Comparison of ENCODE assay signal across 7 cellular contexts in the genomic region with DNA sequence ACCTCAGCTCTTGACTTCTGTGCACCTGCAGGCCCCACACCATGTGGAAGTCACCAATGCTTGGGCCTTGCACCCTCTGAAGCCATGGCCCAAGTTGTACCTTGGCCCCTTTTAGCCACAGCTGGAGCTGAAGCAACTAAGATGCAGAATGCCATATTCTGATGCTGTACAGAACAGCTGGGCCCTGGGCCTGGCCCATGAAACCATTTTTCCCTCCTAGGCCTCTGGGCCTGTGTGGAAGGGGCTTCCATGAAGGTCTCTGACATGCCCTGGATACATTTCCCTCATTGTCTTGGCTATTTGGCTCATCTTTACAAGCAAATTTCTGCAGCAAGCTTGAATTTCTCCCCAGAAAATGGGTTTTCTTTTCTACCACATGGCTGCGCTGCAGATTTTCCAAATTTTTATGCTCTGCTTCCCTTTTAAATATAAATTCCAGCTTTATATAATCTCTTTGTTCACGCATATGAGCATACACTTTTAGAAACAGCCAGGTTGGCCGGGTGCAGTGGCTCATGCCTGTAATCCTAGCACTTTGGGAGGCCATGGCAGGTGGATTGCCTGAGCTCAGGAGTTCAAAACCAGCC. TPM values are rescaled to one million over a fixed set of nuclear protein-coding genes. Genes with fewer than 3 reads are reported as not detected.
A peak's percentile ranks its signal among the peaks of the same experiment; 100 is the strongest.
DNase-seq lines count a peak whose midpoint lies in the region; ATAC-seq and TF ChIP-seq lines count a peak whose summit lies in the region.
"Not testable (repeated sequence)": the region's sequence is repeated elsewhere in the genome, so short reads cannot be mapped to it uniquely, and the experiment has no call there.

No MANE protein-coding gene starts in this region.

- not testable (repeated sequence) for H3K9me1 ChIP-seq in IMR-90 (ENCODE audit: insufficient read depth, low read length)

- intact Hi-C loops in IMR-90 (cut with micrococcal nuclease) = loop anchor here (1.0 kb wide), 1 partner anchor 206 kb away; no protein-coding TSS in a partner anchor
- intact Hi-C loops in Panc1 (cut with micrococcal nuclease; ENCODE audit: unreplicated experiment); dorsolateral prefrontal cortex (cut with DNase I): not testable (repeated sequence)

- not testable (repeated sequence) for H2BK120ac ChIP-seq in IMR-90 (ENCODE audit: low read depth, low read length)

- not testable (repeated sequence) for H3K9me3 Mint-ChIP-seq in osteocyte (ENCODE audit: unreplicated experiment)

- not testable (repeated sequence) for H3K79me1 ChIP-seq in IMR-90 (ENCODE audit: low read depth in 1 of 2, low read length in 2 of 2)

- H4K20me1 ChIP-seq in IMR-90 (ENCODE audit: insufficient read depth, low read length) = not testable (repeated sequence)

- BruUV-seq in IMR-90 (replicated peaks; lab: Mats Ljungman, UMichigan); Panc1 (replicated peaks; lab: Mats Ljungman, UMichigan): not testable (repeated sequence)

- in situ Hi-C loops in IMR-90 (cut with MboI; ENCODE audit: low sequenced_read_pairs) = loop anchor here (10.0 kb wide), 3 partner anchors 200 to 710 kb away; no protein-coding TSS in a partner anchor
- in situ Hi-C loops in Panc1 (cut with HindIII; ENCODE audit: low pct_unique_long_range_greater_than_20kb, low sequenced_read_pairs) = not testable (repeated sequence)

- not testable (repeated sequence) for H3K23ac ChIP-seq in IMR-90 (ENCODE audit: low read depth, low read length)

- not testable (repeated sequence) for H3K4me3 ChIP-seq in BE2C (ENCODE audit: low read depth, low read length); IMR-90 (ENCODE audit: insufficient read depth, low read depth, low read length); Panc1 (ENCODE audit: low read depth in 2 of 2, low read length in 2 of 2); dorsolateral prefrontal cortex; cardiac muscle cell

- not testable (repeated sequence) for H3K36me3 ChIP-seq in BE2C; IMR-90 (ENCODE audit: control insufficient read depth, insufficient read depth, low read length); Panc1 (ENCODE audit: control insufficient read depth, insufficient read depth, low read length); cardiac muscle cell

- H4K5ac ChIP-seq in IMR-90 (ENCODE audit: low read depth, low read length) = not testable (repeated sequence)

- H3K36me3 Mint-ChIP-seq in osteocyte (ENCODE audit: unreplicated experiment) = not testable (repeated sequence)

- H3K4me2 ChIP-seq in IMR-90 (ENCODE audit: low read depth, low read length) = not testable (repeated sequence)

- H4K8ac ChIP-seq in IMR-90 (ENCODE audit: low read depth in 2 of 2, low read length in 2 of 2) = not testable (repeated sequence)

- H3K14ac ChIP-seq in IMR-90 (replicated peaks; ENCODE audit: low read depth, low read length) = not testable (repeated sequence)

- H2AFZ ChIP-seq in IMR-90 (replicated peaks; ENCODE audit: low read length, poor library complexity) = not testable (repeated sequence)

- H3K4me1 Mint-ChIP-seq in osteocyte (ENCODE audit: unreplicated experiment) = not testable (repeated sequence)

- not testable (repeated sequence) for H2BK15ac ChIP-seq in IMR-90 (ENCODE audit: low read depth, low read length)

- 0 out of 2 replicates have a peak, but pooled peaks have one; percentile 25 for ATAC-seq in IMR-90 (ENCODE audit: low read depth)
- not testable (repeated sequence) for ATAC-seq in Panc1

- not testable (repeated sequence) for H4K91ac ChIP-seq in IMR-90 (ENCODE audit: insufficient read depth, low read depth, low read length)

- POLR2A ChIA-PET in IMR-90 (lab: Charles Lee; ENCODE audit: unreplicated experiment) = not testable (repeated sequence)
- POLR2A ChIA-PET in Panc1 (lab: Charles Lee) = interaction anchor here (0.6 to 0.7 kb wide), 3 partner anchors 56 to 215 kb away, joined by 3 to 15 read pairs (median 4); no protein-coding TSS in a partner anchor

- H2AK5ac ChIP-seq in IMR-90 (ENCODE audit: low read depth, low read length) = not testable (repeated sequence)

- H3K18ac ChIP-seq in IMR-90 (ENCODE audit: low read depth, low read length) = not testable (repeated sequence)

- H3K9ac ChIP-seq in IMR-90 (ENCODE audit: low read depth, low read length) = not testable (repeated sequence)

- H3K27ac ChIP-seq in IMR-90 (ENCODE audit: insufficient read depth, low read length); Panc1 (ENCODE audit: low read length); dorsolateral prefrontal cortex; cardiac muscle cell: not testable (repeated sequence)

- H2BK20ac ChIP-seq in IMR-90 (ENCODE audit: low read depth, low read length) = not testable (repeated sequence)

- H3K27me3 ChIP-seq in BE2C; Panc1 (ENCODE audit: control insufficient read depth, insufficient read depth, low read length); dorsolateral prefrontal cortex: not testable (repeated sequence)
- H3K27me3 ChIP-seq in IMR-90 (ENCODE audit: control insufficient read depth, insufficient read depth, low read length) (peaks cover 51% of the 10 kb centered on the region), cardiac muscle cell (peaks cover 21% of the 10 kb centered on the region)

- not testable (repeated sequence) for H3K56ac ChIP-seq in IMR-90 (ENCODE audit: extremely low read depth, insufficient read depth, low read length)

- H3K4me1 ChIP-seq in BE2C; IMR-90 (ENCODE audit: control insufficient read depth, insufficient read depth, low read length); Panc1 (ENCODE audit: control insufficient read depth, insufficient read depth, low read length); cardiac muscle cell (ENCODE audit: low read depth): not testable (repeated sequence)

- not testable (repeated sequence) for H2AK9ac ChIP-seq in IMR-90 (replicated peaks; ENCODE audit: low read depth, low read length, poor library complexity)

- not testable (repeated sequence) for H3K9me3 ChIP-seq in BE2C; IMR-90 (ENCODE audit: control insufficient read depth, insufficient read depth, low read length); Panc1 (ENCODE audit: control insufficient read depth, insufficient read depth, low read depth, low read length); cardiac muscle cell (ENCODE audit: low read depth)

- not testable (repeated sequence) for H3K4me3 Mint-ChIP-seq in osteocyte (ENCODE audit: unreplicated experiment)

- not testable (repeated sequence) for H2BK5ac ChIP-seq in IMR-90 (ENCODE audit: low read depth, low read length, poor library complexity, severe bottlenecking)

- not testable (repeated sequence) for H3K4ac ChIP-seq in IMR-90 (ENCODE audit: low read depth, low read length)

- TF ChIP-seq CTCF in BE2C (IDR thresholded peaks at IDR 0.05; ENCODE audit: low read depth, low read length) (peak; percentile 19; the same call in 1 of the 2 replicates), IMR-90 (conservative IDR thresholded peaks at IDR 0.05; ENCODE audit: low read depth, low read length) (peak; percentile 47), Panc1 (IDR thresholded peaks at IDR 0.05) (peak; percentile 56), dorsolateral prefrontal cortex (IDR thresholded peaks at IDR 0.05 in 54 of 56, conservative IDR thresholded peaks at IDR 0.05 in 2 of 56; ENCODE audit: low read depth in 1 of 56, partially characterized antibody in 56 of 56) (peak in 31 of 56 donors; percentile 7 to 42 (median 24)), cardiac muscle cell (IDR thresholded peaks at IDR 0.05; ENCODE audit: low read depth, low read length) (peak; percentile 47), osteocyte (IDR thresholded peaks at IDR 0.05) (peak; percentile 46)

- peaks cover 58% of the 10 kb centered on the region for H3K27me3 Mint-ChIP-seq in osteocyte (ENCODE audit: unreplicated experiment)

- CTCF ChIA-PET in IMR-90 (lab: Yijun Ruan, JAX) = interaction anchor here (0.6 to 3.3 kb wide), 8 partner anchors 11 to 710 kb away, joined by 3 to 11 read pairs (median 6); no protein-coding TSS in a partner anchor
- CTCF ChIA-PET in Panc1 (lab: Charles Lee) = interaction anchor here (0.5 to 1.2 kb wide), 8 partner anchors 75 to 545 kb away, joined by 3 to 9 read pairs (median 5); no protein-coding TSS in a partner anchor

- dilution Hi-C loops in IMR-90 (cut with HindIII; ENCODE audit: low sequenced_read_pairs, unreplicated experiment) = not testable (repeated sequence)

- WGBS in IMR-90 (ENCODE audit: extremely low coverage in 2 of 2, insufficient read length in 1 of 2), 2 experiments = 100% methylated on average over 1 of the region's 3 CpGs; no CpG with 5 or more reads in 1 of the 2 experiments

- H3K27ac Mint-ChIP-seq in osteocyte (ENCODE audit: unreplicated experiment) = not testable (repeated sequence)

- DNase-seq in BE2C; Panc1 (ENCODE audit: low read depth, low spot score): not testable (repeated sequence)
- DNase-seq in IMR-90 = peak; percentile 10
- DNase-seq in activated T-cell treated with anti-CD3 and anti-CD28 coated beads, Interleukin-2, amount 50 U/mL, for 1 hour = peak; percentile 7
- DNase-seq in dorsolateral prefrontal cortex = peak in 1 of 10 donors; percentile 14
- DNase-seq in cardiac muscle cell (ENCODE audit: low read depth in 1 of 2, low spot score in 1 of 2) = peak in 1 of 2 donors; percentile 49
- peak; percentile 46 for DNase-seq in osteocyte (ENCODE audit: extremely low spot score, unreplicated experiment)

- peak; percentile 40 for TF ChIP-seq RAD21 in IMR-90 (IDR thresholded peaks at IDR 0.05; ENCODE audit: low read length)

- TF ChIP-seq POLR2A in IMR-90 (IDR thresholded peaks at IDR 0.05; ENCODE audit: low read depth, low read length) = not testable (repeated sequence)

RNA-seq across cellular contexts. Expression of a gene that starts 41.8 kb away (rescaled TPM):
- 8.8 TPM for polyA plus RNA-seq in BE2C (2012; ENCODE audit: insufficient read depth, insufficient read length, low read depth)
- 27.2 and 35.5 TPM in 2 replicates for total RNA-seq in IMR-90 (2012; rRNA removed)
- 16.3 and 17.1 TPM in 2 replicates for polyA plus RNA-seq in IMR-90 (2012; rRNA removed)
- polyA plus RNA-seq in IMR-90 (2012; cell fraction: cytosol; rRNA removed) = 6.5 and 11.4 TPM in 2 replicates
- 4.6 and 11.3 TPM in 2 replicates for polyA plus RNA-seq in IMR-90 (2012; cell fraction: nucleus; rRNA removed; ENCODE audit: low replicate concordance)
- 45.9 TPM for total RNA-seq in Panc1 (2021; ENCODE audit: unreplicated experiment)
- 22.9 TPM for polyA plus RNA-seq in Panc1 (2012; ENCODE audit: insufficient read length)
- 1 to 10 TPM in 100 of 120 experiments, under 1 TPM in 20; 0.40 to 4.4 (median 1.5) TPM for total RNA-seq in dorsolateral prefrontal cortex
- total RNA-seq in cardiac muscle cell = 9.8 and 10.4 TPM in 2 replicates
- polyA plus RNA-seq in cardiac muscle cell = 12.4 and 19.2 TPM in 2 replicates
- 4.1 and 6.9 TPM in 2 replicates for total RNA-seq in osteocyte

RNA-seq across cellular contexts. Expression of a gene that starts 41.9 kb away (rescaled TPM):
- 80.4 TPM for polyA plus RNA-seq in BE2C (2012; ENCODE audit: insufficient read depth, insufficient read length, low read depth)
- total RNA-seq in IMR-90 (2012; rRNA removed) (40.0 and 43.4 TPM in 2 replicates), Panc1 (2021; ENCODE audit: unreplicated experiment) (64.3 TPM), dorsolateral prefrontal cortex (100 to 1,000 TPM in 37 of 120 experiments, 10 to 100 TPM in 83; 53.0 to 164 (median 82.5) TPM), cardiac muscle cell (23.5 and 36.9 TPM in 2 replicates), osteocyte (38.2 and 39.4 TPM in 2 replicates)
- polyA plus RNA-seq in IMR-90 (2012; rRNA removed) (19.1 and 22.0 TPM in 2 replicates), cardiac muscle cell (20.8 and 24.5 TPM in 2 replicates)
- polyA plus RNA-seq in IMR-90 (2012; cell fraction: cytosol; rRNA removed) = 11.5 and 12.8 TPM in 2 replicates
- 37.5 and 50.9 TPM in 2 replicates for polyA plus RNA-seq in IMR-90 (2012; cell fraction: nucleus; rRNA removed; ENCODE audit: low replicate concordance)
- 61.7 TPM for polyA plus RNA-seq in Panc1 (2012; ENCODE audit: insufficient read length)
